ENCODE assay signal across 23 cellular contexts in genomic region chr6:163435013-163435412, GRCh38. TPM values are rescaled to one million over a fixed set of nuclear protein-coding genes. Genes with fewer than 3 reads are reported as not detected.
DNase-seq lines count a peak whose midpoint lies in the region; ATAC-seq, FAIRE-seq and TF ChIP-seq lines count a peak whose summit lies in the region.
"Had no signal": no experiment of that assay in that cellular context is flagged by ENCODE, and none has a peak within 500 bp of the region (broad histone marks: within the 10 kb centered on the region; RNA-seq: fewer than 3 reads in every experiment).

No MANE protein-coding gene starts in this region.

- TF ChIP-seq CTCF in H1 (IDR thresholded peaks at IDR 0.05; ENCODE audit: control extremely low read depth in 1 of 3, insufficient read depth in 1 of 3, low read depth in 1 of 3, low read length in 3 of 3) (no peak), gastrocnemius medialis (IDR thresholded peaks at IDR 0.05 in 4 of 5, conservative IDR thresholded peaks at IDR 0.05 in 1 of 5) (no peak)

- no peak overlapping the region for H3K9ac ChIP-seq in H1 (replicated peaks in 1 of 4; ENCODE audit: extremely low read depth in 1 of 4, low read depth in 3 of 4, low read length in 3 of 4)
- no peak overlapping the region for H3K9ac ChIP-seq in GM23248

- no peak overlapping the region for H2BK120ac ChIP-seq in H1 (replicated peaks; ENCODE audit: low read depth, low read length)

- no peak overlapping the region for H3K4me3 ChIP-seq in H1 (ENCODE audit: extremely low read depth in 1 of 4, insufficient read depth in 2 of 4, low read depth in 3 of 4, low read length in 4 of 4)
- H3K4me3 ChIP-seq in gastrocnemius medialis = peak overlapping the region in 1 of 4 donors; percentile 3
- H3K4me3 ChIP-seq in GM23248 = no peak overlapping the region
- H3K4me3 ChIP-seq: A549, GM12878 had no signal

- no peak overlapping the region for H3K4me2 ChIP-seq in H1 (ENCODE audit: insufficient read depth in 1 of 2, low read depth in 2 of 2, low read length in 2 of 2)
- H3K4me2 ChIP-seq in GM23248 (ENCODE audit: unreplicated experiment) = no peak overlapping the region
- H3K4me2 ChIP-seq: A549 had no signal

- TF ChIP-seq POLR2A in H1 (IDR thresholded peaks at IDR 0.05; ENCODE audit: control extremely low read depth in 1 of 2, low read depth in 2 of 2, low read length in 2 of 2) (no peak), gastrocnemius medialis (IDR thresholded peaks at IDR 0.05) (no peak)

- H3K79me2 ChIP-seq in H1 (ENCODE audit: control insufficient read depth in 1 of 2, insufficient read depth in 2 of 2, low read length in 2 of 2) = peaks cover 30 to 100% of the 10 kb centered on the region in 2 experiments
- H3K79me2 ChIP-seq in GM23248 (ENCODE audit: insufficient read depth) = peaks cover 100% of the 10 kb centered on the region

- no peak overlapping the region for H3K4ac ChIP-seq in H1 (replicated peaks; ENCODE audit: insufficient read length, low read depth, low read length)

- H3K56ac ChIP-seq in H1 (replicated peaks; ENCODE audit: insufficient read length, low read depth, low read length) = no peak overlapping the region

- no peaks in the 10 kb centered on the region for H3K36me3 Mint-ChIP-seq in activated CD4-positive, alpha-beta memory T cell treated with anti-CD3 and anti-CD28 coated beads, Interleukin-2, amount 10 ng/mL, durations not matched to agents 7 days and 5 days (ENCODE audit: low read depth)
- no peaks in the 10 kb centered on the region for H3K36me3 Mint-ChIP-seq in activated CD4-positive, alpha-beta memory T cell treated with anti-CD3 and anti-CD28 coated beads for 36 hours
- H3K36me3 Mint-ChIP-seq: CD4-positive, CD25-positive, alpha-beta regulatory T cell had no signal

- ATAC-seq in gastrocnemius medialis = no peak
- ATAC-seq: A549, GM12878 had no signal

- DNase-seq in activated CD4-positive, alpha-beta memory T cell treated with anti-CD3 and anti-CD28 coated beads, Interleukin-2, amount 10 ng/mL, durations not matched to agents 7 days and 5 days = no peak
- DNase-seq in activated CD4-positive, alpha-beta memory T cell treated with anti-CD3 and anti-CD28 coated beads for 36 hours = no peak
- DNase-seq in H1 (ENCODE audit: low read depth in 1 of 2, low spot score in 2 of 2) = no peak
- DNase-seq in gastrocnemius medialis = no peak
- DNase-seq in NCI-H748 treated with DMSO at 0.1 percent for 48 hours (lab: John Stamatoyannopoulos, UW) = no peak
- DNase-seq in GM23248 = no peak
- DNase-seq: C1 segment of cervical spinal cord; CD4-positive, CD25-positive, alpha-beta regulatory T cell; CD8-positive, alpha-beta memory T cell; COR-L47; DMS 273 treated with DMSO at 0.1 percent for 48 hours; DMS53; DND-41; EL; HCEC 1CT had no signal

- H3K9me3 Mint-ChIP-seq in activated CD4-positive, alpha-beta memory T cell treated with anti-CD3 and anti-CD28 coated beads, Interleukin-2, amount 10 ng/mL, durations not matched to agents 7 days and 5 days = no peaks in the 10 kb centered on the region
- H3K9me3 Mint-ChIP-seq in activated CD4-positive, alpha-beta memory T cell treated with anti-CD3 and anti-CD28 coated beads for 36 hours = no peaks in the 10 kb centered on the region
- H3K9me3 Mint-ChIP-seq: CD4-positive, CD25-positive, alpha-beta regulatory T cell; CD8-positive, alpha-beta memory T cell had no signal

- no peak overlapping the region for H4K5ac ChIP-seq in H1 (ENCODE audit: insufficient read length, low read depth, low read length)

- H3K4me1 Mint-ChIP-seq in activated CD4-positive, alpha-beta memory T cell treated with anti-CD3 and anti-CD28 coated beads, Interleukin-2, amount 10 ng/mL, durations not matched to agents 7 days and 5 days = peaks cover 12% of the 10 kb centered on the region
- H3K4me1 Mint-ChIP-seq in activated CD4-positive, alpha-beta memory T cell treated with anti-CD3 and anti-CD28 coated beads for 36 hours (ENCODE audit: low read depth) = peaks cover 52% of the 10 kb centered on the region

- CTCF ChIA-PET in activated CD4-positive, alpha-beta memory T cell treated with anti-CD3 and anti-CD28 coated beads, Interleukin-2, amount 10 ng/mL, durations not matched to agents 7 days and 5 days (lab: Charles Lee) = no interaction called here
- CTCF ChIA-PET in activated CD4-positive, alpha-beta memory T cell treated with anti-CD3 and anti-CD28 coated beads for 36 hours (lab: Charles Lee) = interaction anchor here (0.7 kb wide), 1 partner anchor 1777 kb away, joined by 3 read pairs; no protein-coding TSS in a partner anchor
- CTCF ChIA-PET in H1 (lab: Charles Lee; ENCODE audit: partially characterized antibody) = interaction anchor here (1.0 kb wide), 1 partner anchor 50 kb away, joined by 4 read pairs; no protein-coding TSS in a partner anchor

- H3K23ac ChIP-seq in H1 (ENCODE audit: insufficient read length) = no peak overlapping the region

- H3K27me3 Mint-ChIP-seq in activated CD4-positive, alpha-beta memory T cell treated with anti-CD3 and anti-CD28 coated beads, Interleukin-2, amount 10 ng/mL, durations not matched to agents 7 days and 5 days = no peaks in the 10 kb centered on the region
- H3K27me3 Mint-ChIP-seq in activated CD4-positive, alpha-beta memory T cell treated with anti-CD3 and anti-CD28 coated beads for 36 hours = no peaks in the 10 kb centered on the region
- H3K27me3 Mint-ChIP-seq: B cell; CD4-positive, CD25-positive, alpha-beta regulatory T cell; CD8-positive, alpha-beta memory T cell had no signal

- H4K91ac ChIP-seq in H1 (replicated peaks; ENCODE audit: insufficient read length, low read length) = no peak overlapping the region

- H3K9me3 ChIP-seq in H1 (ENCODE audit: insufficient read depth in 2 of 2, low read depth in 1 of 2, low read length in 1 of 2) (no peaks in the 10 kb centered on the region), gastrocnemius medialis (no peaks in the 10 kb centered on the region), GM23248 (ENCODE audit: low read depth) (no peaks in the 10 kb centered on the region)
- H3K9me3 ChIP-seq: A549 had no signal

- no peak for TF ChIP-seq EP300 in Ishikawa (IDR thresholded peaks at IDR 0.05; ENCODE audit: borderline replicate concordance)
- TF ChIP-seq EP300 in H1 (IDR thresholded peaks at IDR 0.05; ENCODE audit: borderline replicate concordance in 1 of 2, low read depth in 2 of 2, low read length in 2 of 2) = no peak

- no peak overlapping the region for H3K4me3 Mint-ChIP-seq in activated CD4-positive, alpha-beta memory T cell treated with anti-CD3 and anti-CD28 coated beads, Interleukin-2, amount 10 ng/mL, durations not matched to agents 7 days and 5 days
- H3K4me3 Mint-ChIP-seq in activated CD4-positive, alpha-beta memory T cell treated with anti-CD3 and anti-CD28 coated beads for 36 hours = no peak overlapping the region
- H3K4me3 Mint-ChIP-seq: B cell; CD4-positive, CD25-positive, alpha-beta regulatory T cell; CD8-positive, alpha-beta memory T cell had no signal

- no peak overlapping the region for H3K18ac ChIP-seq in H1 (ENCODE audit: extremely low read depth, low read length)

- no peak for FAIRE-seq in H1 (lab: Jason Lieb, UNC)
- FAIRE-seq: A549, GM12878, GM19239, H54 had no signal

- no peak overlapping the region for H2BK12ac ChIP-seq in H1 (ENCODE audit: low read depth, low read length)

- H2BK5ac ChIP-seq in H1 (ENCODE audit: low read depth, low read length) = no peak overlapping the region

- H3K4me1 ChIP-seq in H1 (replicated peaks in 1 of 4; ENCODE audit: control insufficient read depth in 3 of 4, insufficient read depth in 4 of 4, low read length in 3 of 4) = peaks cover 0 to 6% (median 2%) of the 10 kb centered on the region in 4 experiments; a peak in 2 of 7 replicates
- H3K4me1 ChIP-seq in gastrocnemius medialis = peaks cover 87 to 89% of the 10 kb centered on the region in 2 donors
- H3K4me1 ChIP-seq in GM23248 (ENCODE audit: insufficient read depth) = peaks cover 40% of the 10 kb centered on the region

- TF ChIP-seq RAD21 in Ishikawa (IDR thresholded peaks at IDR 0.05; ENCODE audit: low read depth) (no peak), H1 (IDR thresholded peaks at IDR 0.05 in 1 of 2, conservative IDR thresholded peaks at IDR 0.05 in 1 of 2; ENCODE audit: low read depth in 2 of 2, low read length in 2 of 2) (no peak)

- H4K8ac ChIP-seq in H1 (ENCODE audit: extremely low read depth, insufficient read depth, low read length) = no peak overlapping the region

- no peak overlapping the region for H2BK15ac ChIP-seq in H1 (ENCODE audit: low read length)

- no peak overlapping the region for H2AK5ac ChIP-seq in H1 (ENCODE audit: low read depth, low read length)

- POLR2A ChIA-PET in activated CD4-positive, alpha-beta memory T cell treated with anti-CD3 and anti-CD28 coated beads, Interleukin-2, amount 10 ng/mL, durations not matched to agents 7 days and 5 days (lab: Charles Lee) = no interaction called here
- POLR2A ChIA-PET in activated CD4-positive, alpha-beta memory T cell treated with anti-CD3 and anti-CD28 coated beads for 36 hours (lab: Charles Lee) = no interaction called here
- POLR2A ChIA-PET in H1 (lab: Charles Lee; ENCODE audit: partially characterized antibody) = no interaction called here

- no peaks in the 10 kb centered on the region for H3K9me2 ChIP-seq in GM23248 (ENCODE audit: insufficient read depth)

- H2AFZ ChIP-seq in H1 (ENCODE audit: low read length) (no peak overlapping the region), GM23248 (no peak overlapping the region)

- no peak overlapping the region for H3K14ac ChIP-seq in H1 (ENCODE audit: insufficient read length)

- H2BK20ac ChIP-seq in H1 (ENCODE audit: low read length) = no peak overlapping the region

- 84% methylated on average over 4 of the region's 4 CpGs; no CpG with 5 or more reads in 1 of the 2 experiments for WGBS in H1 (ENCODE audit: extremely low coverage in 1 of 2, insufficient coverage in 1 of 2, insufficient read length in 1 of 2, insufficient replicate concordance in 2 of 2, low coverage in 1 of 2, low lambda C conversion rate in 2 of 2, missing lambda C conversion rate in 1 of 2), 2 experiments
- 85 to 89% methylated on average over 4 of the region's 4 CpGs for WGBS in GM23248 (ENCODE audit: low coverage in 1 of 2, low lambda C conversion rate in 2 of 2, missing lambda C conversion rate in 2 of 2), 2 experiments

- H3K23me2 ChIP-seq in H1 (ENCODE audit: low read depth, low read length) = no peaks in the 10 kb centered on the region

- intact Hi-C loops in activated CD4-positive, alpha-beta memory T cell treated with anti-CD3 and anti-CD28 coated beads for 36 hours (cut with micrococcal nuclease) = no loop called here
- intact Hi-C loops in gastrocnemius medialis (cut with DNase I; ENCODE audit: low total_unique reads) = no loop called here

- no peaks in the 10 kb centered on the region; the same call in 1 of the 2 replicates for H3F3A ChIP-seq in GM23248 (ENCODE audit: insufficient read depth)

- H3K36me3 ChIP-seq in H1 (ENCODE audit: control insufficient read depth in 2 of 4, insufficient read depth in 4 of 4, low read length in 3 of 4) (no peaks in the 10 kb centered on the region), gastrocnemius medialis (no peaks in the 10 kb centered on the region), GM23248 (ENCODE audit: low read depth) (no peaks in the 10 kb centered on the region)

- in situ Hi-C loops in gastrocnemius medialis (cut with MboI; ENCODE audit: low sequenced_read_pairs in 4 of 4) = loop anchor here in 3 of 4 donors (10.0 to 25.0 kb wide), 3 partner anchors 150 to 277 kb away; no protein-coding TSS in a partner anchor
- in situ Hi-C loops in GM23248 (cut with MboI) = loop anchor here (10.0 to 25.0 kb wide), 2 partner anchors 520 to 1477 kb away; no protein-coding TSS in a partner anchor

- peak overlapping the region; percentile 8 for H3K27ac Mint-ChIP-seq in activated CD4-positive, alpha-beta memory T cell treated with anti-CD3 and anti-CD28 coated beads, Interleukin-2, amount 10 ng/mL, durations not matched to agents 7 days and 5 days
- no peak overlapping the region for H3K27ac Mint-ChIP-seq in activated CD4-positive, alpha-beta memory T cell treated with anti-CD3 and anti-CD28 coated beads for 36 hours
- H3K27ac Mint-ChIP-seq: B cell; CD4-positive, CD25-positive, alpha-beta regulatory T cell; CD8-positive, alpha-beta memory T cell had no signal

- H3K27me3 ChIP-seq in H1 (replicated peaks in 1 of 4; ENCODE audit: control insufficient read depth in 3 of 4, extremely low read depth in 1 of 4, insufficient read depth in 3 of 4, low read length in 3 of 4) = no peaks in the 10 kb centered on the region
- no peaks in the 10 kb centered on the region for H3K27me3 ChIP-seq in gastrocnemius medialis
- H3K27me3 ChIP-seq in GM23248 (replicated peaks; ENCODE audit: insufficient read depth) = no peaks in the 10 kb centered on the region

- H3K79me1 ChIP-seq in H1 (ENCODE audit: low read depth, low read length) = peaks cover 2% of the 10 kb centered on the region

- H4K20me1 ChIP-seq in H1 (replicated peaks in 1 of 2; ENCODE audit: control insufficient read depth in 1 of 2, insufficient read depth in 2 of 2, low read length in 2 of 2) = peaks cover 10 to 13% of the 10 kb centered on the region in 2 experiments
- H4K20me1 ChIP-seq in GM23248 (ENCODE audit: insufficient read depth) = peaks cover 40% of the 10 kb centered on the region; the same call in 1 of the 2 replicates

- H3K27ac ChIP-seq in H1 (ENCODE audit: low read depth, low read length) = no peak overlapping the region
- peak overlapping the region; percentile 14 to 99 (median 76) for H3K27ac ChIP-seq in gastrocnemius medialis
- no peak overlapping the region for H3K27ac ChIP-seq in GM23248
- H3K27ac ChIP-seq: 22Rv1, A549 had no signal

RNA-seq across cellular contexts. Expression of gene QKI, which starts 20.5 kb away (rescaled TPM):
- total RNA-seq in activated CD4-positive, alpha-beta memory T cell treated with anti-CD3 and anti-CD28 coated beads, Interleukin-2, amount 10 ng/mL, durations not matched to agents 7 days and 5 days = 10 to 100 TPM; 67.6 to 74.6 TPM
- 10 to 100 TPM; 43.9 to 44.2 TPM for total RNA-seq in activated CD4-positive, alpha-beta memory T cell treated with anti-CD3 and anti-CD28 coated beads for 36 hours
- 183 and 187 TPM in 2 replicates for total RNA-seq in H1 (2021; fragmentation: NEBNext Ultra II Directional; extraction: Animal tissue kit (Norgen Biotek cat#: 25700))
- polyA plus RNA-seq in H1 (2011; rRNA removed) = 181 and 192 TPM in 2 replicates
- 139 TPM for polyA plus RNA-seq in H1 (2011; cell fraction: cytosol; rRNA removed)
- polyA plus RNA-seq in H1 (2011; cell fraction: nucleus; rRNA removed) = 515 TPM
- 88.8 to 150 TPM (median 131 TPM) in 4 replicates for polyA plus RNA-seq in H1 (2012, experiment 1 of 2)
- 21.1 TPM for polyA plus RNA-seq in H1 (2012, experiment 2 of 2)
- 128 TPM for polyA plus RNA-seq in H1 (2013, experiment 1 of 2)
- 113 TPM for polyA plus RNA-seq in H1 (2013, experiment 2 of 2)
- 550 and 562 TPM in 2 replicates for polyA minus RNA-seq in H1 (2011; rRNA and poly(A)+ RNA removed)
- 165 TPM for polyA minus RNA-seq in H1 (2011; cell fraction: cytosol; rRNA and poly(A)+ RNA removed)
- 460 TPM for polyA minus RNA-seq in H1 (2011; cell fraction: nucleus; rRNA and poly(A)+ RNA removed)
- total RNA-seq in gastrocnemius medialis = 100 to 1,000 TPM; 283 to 425 (median 344) TPM
- total RNA-seq in GM23248 (2014; rRNA removed; shearing (Covaris generic)) = 106 and 145 TPM in 2 replicates
- polyA plus RNA-seq in GM23248 (2016; fragmentation: Nextera tagmentation; extraction: Ambion mirVana) = 12.6 and 13.6 TPM in 2 replicates
- total RNA-seq: HT-29 had no signal

Comparison
In these comparisons a context has a peak if more than half of its experiments do, and no peak if none do; other contexts are left out.
1. H3K27ac ChIP-seq: peak in gastrocnemius medialis (4 of 4); none in H1 (single experiment) and GM23248 (single experiment).